8 cellular contexts compared by ENCODE assay signal in genomic region chr12:124992874-124993567, GRCh38. TPM values are rescaled to one million over a fixed set of nuclear protein-coding genes. Genes with fewer than 3 reads are reported as not detected.
A peak's percentile ranks its signal among the peaks of the same experiment; 100 is the strongest.
DNase-seq lines count a peak whose midpoint lies in the region; ATAC-seq and TF ChIP-seq lines count a peak whose summit lies in the region.

No MANE protein-coding gene starts in this region.

- H4K20me1 ChIP-seq in smooth muscle cell (ENCODE audit: low read depth) = no peaks in the 10 kb centered on the region

- H3K79me2 ChIP-seq in smooth muscle cell (ENCODE audit: low read depth) = peaks cover 7% of the 10 kb centered on the region

- H3K4me3 Mint-ChIP-seq in activated naive CD8-positive, alpha-beta T cell = peak overlapping the region; percentile 87

- no peaks in the 10 kb centered on the region for H3K27me3 Mint-ChIP-seq in activated naive CD8-positive, alpha-beta T cell

- no peaks in the 10 kb centered on the region for H3F3A ChIP-seq in smooth muscle cell (ENCODE audit: low read depth)

- peak overlapping the region; percentile 76 for H2AFZ ChIP-seq in smooth muscle cell (ENCODE audit: low read depth)

- WGBS in smooth muscle cell (ENCODE audit: low lambda C conversion rate) = under 1% methylated on average over 16 of the region's 23 CpGs

- H3K9ac ChIP-seq in smooth muscle cell (ENCODE audit: low read depth) = no peak overlapping the region

- H3K4me1 Mint-ChIP-seq in activated naive CD8-positive, alpha-beta T cell (ENCODE audit: low read depth) = peaks cover 28% of the 10 kb centered on the region

- no peak for ATAC-seq in GM21367 (IDR thresholded peaks at IDR 0.05; ENCODE audit: unreplicated experiment)

- H3K36me3 Mint-ChIP-seq in activated naive CD8-positive, alpha-beta T cell = peaks cover 2% of the 10 kb centered on the region

- peaks cover 19% of the 10 kb centered on the region for H3K4me1 ChIP-seq in smooth muscle cell (ENCODE audit: low read depth)

- peak overlapping the region; percentile 100 for H3K4me2 ChIP-seq in smooth muscle cell

- no peaks in the 10 kb centered on the region for H3K9me3 ChIP-seq in smooth muscle cell (replicated peaks; ENCODE audit: low read depth)

- no peaks in the 10 kb centered on the region for H3K9me3 Mint-ChIP-seq in activated naive CD8-positive, alpha-beta T cell (ENCODE audit: low read depth)

- peak; percentile 30 for TF ChIP-seq CTCF in smooth muscle cell (IDR thresholded peaks at IDR 0.05; ENCODE audit: borderline replicate concordance, insufficient read depth, poor library complexity, severe bottlenecking)

- no peak overlapping the region for H3K27ac ChIP-seq in smooth muscle cell (ENCODE audit: low read depth)

- H3K27ac Mint-ChIP-seq in activated naive CD8-positive, alpha-beta T cell = peak overlapping the region; percentile 84

- H3K27me3 ChIP-seq in H7 (ENCODE audit: control insufficient read depth, insufficient read depth, low read length) (no peaks in the 10 kb centered on the region), smooth muscle cell (ENCODE audit: low read depth) (no peaks in the 10 kb centered on the region)

- H3K4me3 ChIP-seq in H7 (ENCODE audit: insufficient read depth, low read depth, low read length) (peak overlapping the region; percentile 72), iPS-11a (ENCODE audit: low read depth, low read length) (peak overlapping the region; percentile 58), smooth muscle cell (peak overlapping the region; percentile 78)

- H3K36me3 ChIP-seq in H7 (replicated peaks; ENCODE audit: control insufficient read depth, insufficient read depth, low read length) (no peaks in the 10 kb centered on the region), smooth muscle cell (ENCODE audit: low read depth) (no peaks in the 10 kb centered on the region)

- DNase-seq in DMS53 (lab: John Stamatoyannopoulos, UW) (peak; percentile 93), H7 (peak; percentile 92), NCI-H1105 treated with DMSO at 0.1 percent for 48 hours (lab: John Stamatoyannopoulos, UW) (peak; percentile 97), SKM-1 (lab: John Stamatoyannopoulos, UW; ENCODE audit: unreplicated experiment) (peak; percentile 30), smooth muscle cell (lab: John Stamatoyannopoulos, UW; ENCODE audit: unreplicated experiment) (no peak)

RNA-seq across cellular contexts. Expression of gene BRI3BP, which starts 0.4 kb away (rescaled TPM):
- total RNA-seq in H7 (2014; rRNA removed; shearing (Covaris generic)) = 5.0 and 6.7 TPM in 2 replicates
- total RNA-seq in smooth muscle cell = 1.3 and 1.8 TPM in 2 replicates
- polyA plus RNA-seq in smooth muscle cell = 1.2 and 2.3 TPM in 2 replicates

RNA-seq across cellular contexts. Expression of gene DHX37, which starts 4.1 kb away (rescaled TPM):
- total RNA-seq in H7 (2014; rRNA removed; shearing (Covaris generic)) = 40.7 and 43.1 TPM in 2 replicates
- 4.2 and 4.5 TPM in 2 replicates for total RNA-seq in smooth muscle cell
- 7.6 and 9.7 TPM in 2 replicates for polyA plus RNA-seq in smooth muscle cell
